2 cellular contexts compared by ENCODE assay signal in the genomic region with DNA sequence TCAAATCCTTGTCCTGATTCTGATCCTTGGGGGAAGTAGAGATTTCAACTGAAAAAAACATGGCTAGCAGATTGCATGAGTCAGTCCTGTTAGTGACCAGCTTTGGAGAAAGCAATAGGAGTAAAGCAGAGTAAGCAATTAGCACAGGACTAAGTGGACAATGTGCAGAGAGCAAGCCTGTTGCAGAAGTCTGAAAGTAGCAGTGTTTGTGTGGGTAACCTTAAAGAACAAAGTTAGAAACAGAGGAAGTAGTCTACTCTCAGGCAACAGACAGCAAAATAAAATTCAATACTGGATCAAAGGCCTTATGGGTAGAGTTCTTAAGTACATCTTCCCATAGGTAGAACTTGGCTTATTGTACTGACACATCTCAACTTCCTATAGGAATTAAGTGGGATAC.
TF ChIP-seq lines count a peak whose summit lies in the region.

No MANE protein-coding gene starts in this region.

TF ChIP-seq in GM23338, 12 proteins besides CTCF, POLR2A, EP300 and RAD21 (continued from another document):
- TF ChIP-seq, protein P1, sequence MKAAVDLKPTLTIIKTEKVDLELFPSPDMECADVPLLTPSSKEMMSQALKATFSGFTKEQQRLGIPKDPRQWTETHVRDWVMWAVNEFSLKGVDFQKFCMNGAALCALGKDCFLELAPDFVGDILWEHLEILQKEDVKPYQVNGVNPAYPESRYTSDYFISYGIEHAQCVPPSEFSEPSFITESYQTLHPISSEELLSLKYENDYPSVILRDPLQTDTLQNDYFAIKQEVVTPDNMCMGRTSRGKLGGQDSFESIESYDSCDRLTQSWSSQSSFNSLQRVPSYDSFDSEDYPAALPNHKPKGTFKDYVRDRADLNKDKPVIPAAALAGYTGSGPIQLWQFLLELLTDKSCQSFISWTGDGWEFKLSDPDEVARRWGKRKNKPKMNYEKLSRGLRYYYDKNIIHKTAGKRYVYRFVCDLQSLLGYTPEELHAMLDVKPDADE (IDR thresholded peaks at IDR 0.05) = no peak
- TF ChIP-seq POLR2AphosphoS5 (IDR thresholded peaks at IDR 0.05; ENCODE audit: low read depth) = no peak
- TF ChIP-seq, protein P2, sequence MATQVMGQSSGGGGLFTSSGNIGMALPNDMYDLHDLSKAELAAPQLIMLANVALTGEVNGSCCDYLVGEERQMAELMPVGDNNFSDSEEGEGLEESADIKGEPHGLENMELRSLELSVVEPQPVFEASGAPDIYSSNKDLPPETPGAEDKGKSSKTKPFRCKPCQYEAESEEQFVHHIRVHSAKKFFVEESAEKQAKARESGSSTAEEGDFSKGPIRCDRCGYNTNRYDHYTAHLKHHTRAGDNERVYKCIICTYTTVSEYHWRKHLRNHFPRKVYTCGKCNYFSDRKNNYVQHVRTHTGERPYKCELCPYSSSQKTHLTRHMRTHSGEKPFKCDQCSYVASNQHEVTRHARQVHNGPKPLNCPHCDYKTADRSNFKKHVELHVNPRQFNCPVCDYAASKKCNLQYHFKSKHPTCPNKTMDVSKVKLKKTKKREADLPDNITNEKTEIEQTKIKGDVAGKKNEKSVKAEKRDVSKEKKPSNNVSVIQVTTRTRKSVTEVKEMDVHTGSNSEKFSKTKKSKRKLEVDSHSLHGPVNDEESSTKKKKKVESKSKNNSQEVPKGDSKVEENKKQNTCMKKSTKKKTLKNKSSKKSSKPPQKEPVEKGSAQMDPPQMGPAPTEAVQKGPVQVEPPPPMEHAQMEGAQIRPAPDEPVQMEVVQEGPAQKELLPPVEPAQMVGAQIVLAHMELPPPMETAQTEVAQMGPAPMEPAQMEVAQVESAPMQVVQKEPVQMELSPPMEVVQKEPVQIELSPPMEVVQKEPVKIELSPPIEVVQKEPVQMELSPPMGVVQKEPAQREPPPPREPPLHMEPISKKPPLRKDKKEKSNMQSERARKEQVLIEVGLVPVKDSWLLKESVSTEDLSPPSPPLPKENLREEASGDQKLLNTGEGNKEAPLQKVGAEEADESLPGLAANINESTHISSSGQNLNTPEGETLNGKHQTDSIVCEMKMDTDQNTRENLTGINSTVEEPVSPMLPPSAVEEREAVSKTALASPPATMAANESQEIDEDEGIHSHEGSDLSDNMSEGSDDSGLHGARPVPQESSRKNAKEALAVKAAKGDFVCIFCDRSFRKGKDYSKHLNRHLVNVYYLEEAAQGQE (IDR thresholded peaks at IDR 0.05; ENCODE audit: unreplicated experiment) = no peak
- TF ChIP-seq CREB1 (CRISPR knock-in tag; IDR thresholded peaks at IDR 0.05; ENCODE audit: low read depth) = no peak
- no peak for TF ChIP-seq STAT1 (IDR thresholded peaks at IDR 0.05; ENCODE audit: unreplicated experiment)
- TF ChIP-seq ZNF114 (CRISPR knock-in tag; IDR thresholded peaks at IDR 0.05) = no peak
- TF ChIP-seq, protein P3, sequence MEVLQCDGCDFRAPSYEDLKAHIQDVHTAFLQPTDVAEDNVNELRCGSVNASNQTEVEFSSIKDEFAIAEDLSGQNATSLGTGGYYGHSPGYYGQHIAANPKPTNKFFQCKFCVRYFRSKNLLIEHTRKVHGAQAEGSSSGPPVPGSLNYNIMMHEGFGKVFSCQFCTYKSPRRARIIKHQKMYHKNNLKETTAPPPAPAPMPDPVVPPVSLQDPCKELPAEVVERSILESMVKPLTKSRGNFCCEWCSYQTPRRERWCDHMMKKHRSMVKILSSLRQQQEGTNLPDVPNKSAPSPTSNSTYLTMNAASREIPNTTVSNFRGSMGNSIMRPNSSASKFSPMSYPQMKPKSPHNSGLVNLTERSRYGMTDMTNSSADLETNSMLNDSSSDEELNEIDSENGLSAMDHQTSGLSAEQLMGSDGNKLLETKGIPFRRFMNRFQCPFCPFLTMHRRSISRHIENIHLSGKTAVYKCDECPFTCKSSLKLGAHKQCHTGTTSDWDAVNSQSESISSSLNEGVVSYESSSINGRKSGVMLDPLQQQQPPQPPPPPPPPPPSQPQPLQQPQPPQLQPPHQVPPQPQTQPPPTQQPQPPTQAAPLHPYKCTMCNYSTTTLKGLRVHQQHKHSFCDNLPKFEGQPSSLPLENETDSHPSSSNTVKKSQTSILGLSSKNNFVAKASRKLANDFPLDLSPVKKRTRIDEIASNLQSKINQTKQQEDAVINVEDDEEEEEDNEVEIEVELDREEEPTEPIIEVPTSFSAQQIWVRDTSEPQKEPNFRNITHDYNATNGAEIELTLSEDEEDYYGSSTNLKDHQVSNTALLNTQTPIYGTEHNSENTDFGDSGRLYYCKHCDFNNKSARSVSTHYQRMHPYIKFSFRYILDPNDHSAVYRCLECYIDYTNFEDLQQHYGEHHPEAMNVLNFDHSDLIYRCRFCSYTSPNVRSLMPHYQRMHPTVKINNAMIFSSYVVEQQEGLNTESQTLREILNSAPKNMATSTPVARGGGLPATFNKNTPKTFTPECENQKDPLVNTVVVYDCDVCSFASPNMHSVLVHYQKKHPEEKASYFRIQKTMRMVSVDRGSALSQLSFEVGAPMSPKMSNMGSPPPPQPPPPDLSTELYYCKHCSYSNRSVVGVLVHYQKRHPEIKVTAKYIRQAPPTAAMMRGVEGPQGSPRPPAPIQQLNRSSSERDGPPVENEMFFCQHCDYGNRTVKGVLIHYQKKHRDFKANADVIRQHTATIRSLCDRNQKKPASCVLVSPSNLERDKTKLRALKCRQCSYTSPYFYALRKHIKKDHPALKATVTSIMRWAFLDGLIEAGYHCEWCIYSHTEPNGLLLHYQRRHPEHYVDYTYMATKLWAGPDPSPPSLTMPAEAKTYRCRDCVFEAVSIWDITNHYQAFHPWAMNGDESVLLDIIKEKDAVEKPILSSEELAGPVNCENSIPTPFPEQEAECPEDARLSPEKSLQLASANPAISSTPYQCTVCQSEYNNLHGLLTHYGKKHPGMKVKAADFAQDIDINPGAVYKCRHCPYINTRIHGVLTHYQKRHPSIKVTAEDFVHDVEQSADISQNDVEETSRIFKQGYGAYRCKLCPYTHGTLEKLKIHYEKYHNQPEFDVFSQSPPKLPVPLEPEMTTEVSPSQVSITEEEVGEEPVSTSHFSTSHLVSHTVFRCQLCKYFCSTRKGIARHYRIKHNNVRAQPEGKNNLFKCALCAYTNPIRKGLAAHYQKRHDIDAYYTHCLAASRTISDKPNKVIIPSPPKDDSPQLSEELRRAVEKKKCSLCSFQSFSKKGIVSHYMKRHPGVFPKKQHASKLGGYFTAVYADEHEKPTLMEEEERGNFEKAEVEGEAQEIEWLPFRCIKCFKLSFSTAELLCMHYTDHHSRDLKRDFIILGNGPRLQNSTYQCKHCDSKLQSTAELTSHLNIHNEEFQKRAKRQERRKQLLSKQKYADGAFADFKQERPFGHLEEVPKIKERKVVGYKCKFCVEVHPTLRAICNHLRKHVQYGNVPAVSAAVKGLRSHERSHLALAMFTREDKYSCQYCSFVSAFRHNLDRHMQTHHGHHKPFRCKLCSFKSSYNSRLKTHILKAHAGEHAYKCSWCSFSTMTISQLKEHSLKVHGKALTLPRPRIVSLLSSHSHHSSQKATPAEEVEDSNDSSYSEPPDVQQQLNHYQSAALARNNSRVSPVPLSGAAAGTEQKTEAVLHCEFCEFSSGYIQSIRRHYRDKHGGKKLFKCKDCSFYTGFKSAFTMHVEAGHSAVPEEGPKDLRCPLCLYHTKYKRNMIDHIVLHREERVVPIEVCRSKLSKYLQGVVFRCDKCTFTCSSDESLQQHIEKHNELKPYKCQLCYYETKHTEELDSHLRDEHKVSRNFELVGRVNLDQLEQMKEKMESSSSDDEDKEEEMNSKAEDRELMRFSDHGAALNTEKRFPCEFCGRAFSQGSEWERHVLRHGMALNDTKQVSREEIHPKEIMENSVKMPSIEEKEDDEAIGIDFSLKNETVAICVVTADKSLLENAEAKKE (CRISPR knock-in tag; IDR thresholded peaks at IDR 0.05) = no peak

TF ChIP-seq in H1, 55 proteins besides CTCF, POLR2A, EP300 and RAD21 (continued from another document):
- no peak for TF ChIP-seq EGR1 (IDR thresholded peaks at IDR 0.05; ENCODE audit: borderline replicate concordance, low read depth, low read length)
- no peak for TF ChIP-seq POU5F1 (IDR thresholded peaks at IDR 0.05; ENCODE audit: low read depth, low read length)
